Comparison of ENCODE assay signal across 9 cellular contexts in genomic region chrX:153662266-153662665, GRCh38. TPM values are rescaled to one million over a fixed set of nuclear protein-coding genes. Genes with fewer than 3 reads are reported as not detected.
DNase-seq lines count a peak whose midpoint lies in the region; ATAC-seq, FAIRE-seq and TF ChIP-seq lines count a peak whose summit lies in the region.
"Had no signal": no experiment of that assay in that cellular context is flagged by ENCODE, and none has a peak within 500 bp of the region (broad histone marks: within the 10 kb centered on the region; RNA-seq: fewer than 3 reads in every experiment).

No MANE protein-coding gene starts in this region.

- H3K4me2 ChIP-seq in endothelial cell of umbilical vein (ENCODE audit: insufficient read depth, low read length): no peak overlapping the region

- peak; percentile 45 for DNase-seq in DMS 273 (lab: John Stamatoyannopoulos, UW; ENCODE audit: unreplicated experiment)
- no peak for DNase-seq in DMS 273 treated with DMSO at 0.1 percent for 48 hours (lab: John Stamatoyannopoulos, UW)
- DNase-seq in activated CD4-positive, alpha-beta memory T cell treated with anti-CD3 and anti-CD28 coated beads, Interleukin-2, amount 10 ng/mL, durations not matched to agents 7 days and 5 days: peak; percentile 51
- peak; percentile 39 for DNase-seq in endothelial cell of umbilical vein (ENCODE audit: low read depth, low spot score)
- DNase-seq in posterior cingulate gyrus: peak in 6 of 10 donors; percentile 21 to 90 (median 54)
- DNase-seq in GM03348 (ENCODE audit: low spot score): no peak

- intact Hi-C loops in endothelial cell of umbilical vein (cut with micrococcal nuclease): no loop called here
- intact Hi-C loops in posterior cingulate gyrus (cut with DNase I): no loop called here

- no peak overlapping the region for H3K9ac ChIP-seq in endothelial cell of umbilical vein (replicated peaks; ENCODE audit: extremely low read depth, insufficient read depth, low read length)

- H3K9me3 Mint-ChIP-seq in activated CD4-positive, alpha-beta memory T cell treated with anti-CD3 and anti-CD28 coated beads, Interleukin-2, amount 10 ng/mL, durations not matched to agents 7 days and 5 days: no peaks in the 10 kb centered on the region

- no peak overlapping the region for H2AFZ ChIP-seq in endothelial cell of umbilical vein (ENCODE audit: low read depth, low read length)

- H3K4me3 ChIP-seq in endothelial cell of umbilical vein (replicated peaks in 1 of 3; ENCODE audit: insufficient read depth in 1 of 3, low read depth in 1 of 3, low read length in 3 of 3): no peak overlapping the region

- TF ChIP-seq CTCF in endothelial cell of umbilical vein (IDR thresholded peaks at IDR 0.05; ENCODE audit: extremely low read depth in 1 of 2, insufficient read depth in 1 of 2, low read depth in 1 of 2, low read length in 2 of 2): peak; percentile 46 to 50

- H3K27ac Mint-ChIP-seq in activated CD4-positive, alpha-beta memory T cell treated with anti-CD3 and anti-CD28 coated beads, Interleukin-2, amount 10 ng/mL, durations not matched to agents 7 days and 5 days: no peak overlapping the region

- no peak overlapping the region for H3K27ac ChIP-seq in endothelial cell of umbilical vein (ENCODE audit: insufficient read depth, low read depth, low read length)

- H3K27me3 ChIP-seq in endothelial cell of umbilical vein (ENCODE audit: control insufficient read depth in 2 of 2, insufficient read depth in 2 of 2, low read length in 2 of 2): peaks cover 1 to 14% of the 10 kb centered on the region in 2 experiments

- no peaks in the 10 kb centered on the region for H3K9me3 ChIP-seq in endothelial cell of umbilical vein (replicated peaks; ENCODE audit: control insufficient read depth, insufficient read depth, low read length)

- TF ChIP-seq POLR2A in endothelial cell of umbilical vein (IDR thresholded peaks at IDR 0.05; ENCODE audit: low read depth, low read length): no peak

- no peaks in the 10 kb centered on the region for H4K20me1 ChIP-seq in endothelial cell of umbilical vein (replicated peaks; ENCODE audit: control insufficient read depth, extremely low read depth, insufficient read depth, low read length)

- dilution Hi-C loops in endothelial cell of umbilical vein (cut with MboI; ENCODE audit: extremely low pct_ligation_motif_present, low sequenced_read_pairs): no loop called here

- H3K36me3 Mint-ChIP-seq in activated CD4-positive, alpha-beta memory T cell treated with anti-CD3 and anti-CD28 coated beads, Interleukin-2, amount 10 ng/mL, durations not matched to agents 7 days and 5 days (ENCODE audit: low read depth): no peaks in the 10 kb centered on the region

- no peak for ATAC-seq in HG02970 (IDR thresholded peaks at IDR 0.05; ENCODE audit: low FRiP score, unreplicated experiment)
- no peak for ATAC-seq in HG03280 (IDR thresholded peaks at IDR 0.05; ENCODE audit: unreplicated experiment)

- H3K4me3 Mint-ChIP-seq in activated CD4-positive, alpha-beta memory T cell treated with anti-CD3 and anti-CD28 coated beads, Interleukin-2, amount 10 ng/mL, durations not matched to agents 7 days and 5 days: no peak overlapping the region

- H3K4me1 ChIP-seq in endothelial cell of umbilical vein (ENCODE audit: control insufficient read depth, extremely low read depth, insufficient read depth, low read length): no peaks in the 10 kb centered on the region

- BruUV-seq in endothelial cell of umbilical vein (replicated peaks; lab: Mats Ljungman, UMichigan): no TSS peak

- FAIRE-seq in endothelial cell of umbilical vein (lab: Jason Lieb, UNC): no peak
- FAIRE-seq: A204.1 had no signal

- H3K9me1 ChIP-seq in endothelial cell of umbilical vein (replicated peaks; ENCODE audit: control insufficient read depth, extremely low read depth, insufficient read depth, low read length): no peaks in the 10 kb centered on the region

- no peaks in the 10 kb centered on the region for H3K36me3 ChIP-seq in endothelial cell of umbilical vein (ENCODE audit: control insufficient read depth in 2 of 2, extremely low read depth in 1 of 2, insufficient read depth in 2 of 2, low read length in 2 of 2)

- H3K79me2 ChIP-seq in endothelial cell of umbilical vein (ENCODE audit: control insufficient read depth, insufficient read depth, low read length): no peaks in the 10 kb centered on the region

- POLR2A ChIA-PET in activated CD4-positive, alpha-beta memory T cell treated with anti-CD3 and anti-CD28 coated beads, Interleukin-2, amount 10 ng/mL, durations not matched to agents 7 days and 5 days (lab: Charles Lee): no interaction called here
- POLR2A ChIA-PET in endothelial cell of umbilical vein (lab: Charles Lee): no interaction called here

- peaks cover 4% of the 10 kb centered on the region for H3K4me1 Mint-ChIP-seq in activated CD4-positive, alpha-beta memory T cell treated with anti-CD3 and anti-CD28 coated beads, Interleukin-2, amount 10 ng/mL, durations not matched to agents 7 days and 5 days

- H3K27me3 Mint-ChIP-seq in activated CD4-positive, alpha-beta memory T cell treated with anti-CD3 and anti-CD28 coated beads, Interleukin-2, amount 10 ng/mL, durations not matched to agents 7 days and 5 days: peaks cover 36% of the 10 kb centered on the region

- CTCF ChIA-PET in activated CD4-positive, alpha-beta memory T cell treated with anti-CD3 and anti-CD28 coated beads, Interleukin-2, amount 10 ng/mL, durations not matched to agents 7 days and 5 days (lab: Charles Lee): interaction anchor here (1.1 to 3.6 kb wide), 7 partner anchors 9 to 720 kb away, joined by 3 to 19 read pairs (median 7); no protein-coding TSS in a partner anchor
- CTCF ChIA-PET in endothelial cell of umbilical vein (lab: Charles Lee): interaction anchor here (0.6 to 3.3 kb wide), 15 partner anchors 8 to 721 kb away, joined by 3 to 15 read pairs (median 4); partner anchors contain the start of gene CCNQ

TF ChIP-seq in endothelial cell of umbilical vein, 7 proteins besides CTCF, POLR2A, EP300 and RAD21:
- no peak for TF ChIP-seq MYC (IDR thresholded peaks at IDR 0.05; ENCODE audit: low read depth, low read length)
- TF ChIP-seq GATA2 (IDR thresholded peaks at IDR 0.05; ENCODE audit: insufficient read depth, insufficient read length, low read depth, low read length): no peak
- TF ChIP-seq EZH2 (IDR thresholded peaks at IDR 0.05; ENCODE audit: borderline replicate concordance, low read depth, low read length, severe bottlenecking): peak; percentile 39
- no peak for TF ChIP-seq MAX (IDR thresholded peaks at IDR 0.05; ENCODE audit: insufficient read depth, insufficient read length)
- no peak for TF ChIP-seq FOS (IDR thresholded peaks at IDR 0.05; ENCODE audit: borderline replicate concordance, insufficient read depth, low read length)
- TF ChIP-seq POLR2AphosphoS5 (IDR thresholded peaks at IDR 0.05; ENCODE audit: insufficient read depth, low read depth, low read length): no peak
- no peak for TF ChIP-seq JUN (IDR thresholded peaks at IDR 0.05; ENCODE audit: borderline replicate concordance, insufficient read depth, insufficient read length, low read depth)
TF ChIP-seq in endothelial cell of umbilical vein: peak in this region for 1.

RNA-seq across cellular contexts. Expression of gene PNCK, which starts 11.3 kb away (rescaled TPM):
- total RNA-seq in activated CD4-positive, alpha-beta memory T cell treated with anti-CD3 and anti-CD28 coated beads, Interleukin-2, amount 10 ng/mL, durations not matched to agents 7 days and 5 days: under 1 TPM; 0.60 to 0.96 TPM
- not detected in 2 replicates for total RNA-seq in endothelial cell of umbilical vein
- 0.12 and 0.37 TPM in 2 replicates for polyA plus RNA-seq in endothelial cell of umbilical vein
- polyA plus RNA-seq in endothelial cell of umbilical vein (2011; cell fraction: cytosol; rRNA removed): not detected in 2 replicates
- 0.42 and 0.59 TPM in 2 replicates for polyA plus RNA-seq in endothelial cell of umbilical vein (2011; cell fraction: nucleus; rRNA removed)
- not detected in 2 replicates for polyA plus RNA-seq in endothelial cell of umbilical vein (2012)
- 1.3 TPM in 1 of 2 replicates, not detected in the other for polyA minus RNA-seq in endothelial cell of umbilical vein
- not detected for polyA minus RNA-seq in endothelial cell of umbilical vein (2011; cell fraction: cytosol; rRNA and poly(A)+ RNA removed)
- polyA minus RNA-seq in endothelial cell of umbilical vein (2011; cell fraction: nucleus; rRNA and poly(A)+ RNA removed): not detected in 2 replicates

RNA-seq across cellular contexts. Expression of gene DUSP9, which starts 15.3 kb away (rescaled TPM):
- not detected for total RNA-seq in activated CD4-positive, alpha-beta memory T cell treated with anti-CD3 and anti-CD28 coated beads, Interleukin-2, amount 10 ng/mL, durations not matched to agents 7 days and 5 days
- 0.35 TPM in 1 of 2 replicates, not detected in the other for total RNA-seq in endothelial cell of umbilical vein
- polyA plus RNA-seq in endothelial cell of umbilical vein: 0.04 and 0.05 TPM in 2 replicates
- polyA plus RNA-seq in endothelial cell of umbilical vein (2011; cell fraction: cytosol; rRNA removed): 0.09 and 0.14 TPM in 2 replicates
- polyA plus RNA-seq in endothelial cell of umbilical vein (2011; cell fraction: nucleus; rRNA removed): 0.05 TPM in 1 of 2 replicates, not detected in the other
- polyA plus RNA-seq in endothelial cell of umbilical vein (2012): 0.19 and 0.29 TPM in 2 replicates
- polyA minus RNA-seq in endothelial cell of umbilical vein: 0.19 and 0.74 TPM in 2 replicates
- 22.1 TPM for polyA minus RNA-seq in endothelial cell of umbilical vein (2011; cell fraction: cytosol; rRNA and poly(A)+ RNA removed)
- polyA minus RNA-seq in endothelial cell of umbilical vein (2011; cell fraction: nucleus; rRNA and poly(A)+ RNA removed): not detected in 2 replicates

RNA-seq across cellular contexts. Expression of gene SLC6A8, which starts 25.5 kb away (rescaled TPM):
- 1 to 10 TPM; 2.9 to 3.0 TPM for total RNA-seq in activated CD4-positive, alpha-beta memory T cell treated with anti-CD3 and anti-CD28 coated beads, Interleukin-2, amount 10 ng/mL, durations not matched to agents 7 days and 5 days
- total RNA-seq in endothelial cell of umbilical vein: 23.6 and 28.8 TPM in 2 replicates
- polyA plus RNA-seq in endothelial cell of umbilical vein: 22.7 and 22.8 TPM in 2 replicates
- 14.4 and 18.5 TPM in 2 replicates for polyA plus RNA-seq in endothelial cell of umbilical vein (2011; cell fraction: cytosol; rRNA removed)
- polyA plus RNA-seq in endothelial cell of umbilical vein (2011; cell fraction: nucleus; rRNA removed): 23.1 and 36.6 TPM in 2 replicates
- polyA plus RNA-seq in endothelial cell of umbilical vein (2012): 23.1 and 25.7 TPM in 2 replicates
- polyA minus RNA-seq in endothelial cell of umbilical vein: 42.5 and 44.1 TPM in 2 replicates
- polyA minus RNA-seq in endothelial cell of umbilical vein (2011; cell fraction: cytosol; rRNA and poly(A)+ RNA removed): 35.0 TPM
- polyA minus RNA-seq in endothelial cell of umbilical vein (2011; cell fraction: nucleus; rRNA and poly(A)+ RNA removed): 10.9 and 18.4 TPM in 2 replicates

Comparison
In these comparisons a context has a peak if more than half of its experiments do, and no peak if none do; other contexts are left out.
1. DNase-seq: peak in DMS 273 (single experiment), activated CD4-positive, alpha-beta memory T cell treated with anti-CD3 and anti-CD28 coated beads, Interleukin-2, amount 10 ng/mL, durations not matched to agents 7 days and 5 days (single experiment), endothelial cell of umbilical vein (single experiment) and posterior cingulate gyrus (6 of 10); none in DMS 273 treated with DMSO at 0.1 percent for 48 hours (single experiment) and GM03348 (single experiment).